In genomic region chr9:121743441-121744001, GRCh38 we compare ENCODE assay signal across 9 cellular contexts.
DNase-seq lines count a peak whose midpoint lies in the region; ATAC-seq, FAIRE-seq and TF ChIP-seq lines count a peak whose summit lies in the region.
"Had no signal": no experiment of that assay in that cellular context is flagged by ENCODE, and none has a peak within 500 bp of the region (broad histone marks: within the 10 kb centered on the region; RNA-seq: fewer than 3 reads in every experiment).

No MANE protein-coding gene starts in this region.

- no peak overlapping the region for H3K27ac Mint-ChIP-seq in astrocyte (ENCODE audit: unreplicated experiment)
- H3K27ac Mint-ChIP-seq in T-cell: no peak overlapping the region
- H3K27ac Mint-ChIP-seq: CD4-positive, CD25-positive, alpha-beta regulatory T cell had no signal

- TF ChIP-seq CTCF in astrocyte (IDR thresholded peaks at IDR 0.05; ENCODE audit: insufficient read depth, low read depth, low read length): no peak

- H3K27ac ChIP-seq in astrocyte (ENCODE audit: low read depth, low read length): peak overlapping the region; percentile 51

- H3K27me3 ChIP-seq in astrocyte (ENCODE audit: insufficient read depth, low read length): no peaks in the 10 kb centered on the region

- H3K9ac ChIP-seq in astrocyte (ENCODE audit: low read length): peak overlapping the region; percentile 72

- H4K20me1 ChIP-seq in astrocyte (ENCODE audit: insufficient read depth, low read length): peaks cover 72% of the 10 kb centered on the region

- H3K4me3 Mint-ChIP-seq in astrocyte (ENCODE audit: unreplicated experiment) (no peak overlapping the region), T-cell (no peak overlapping the region)
- H3K4me3 Mint-ChIP-seq: CD4-positive, CD25-positive, alpha-beta regulatory T cell had no signal

- H3K9me3 ChIP-seq in astrocyte (ENCODE audit: insufficient read depth, low read depth, low read length): no peaks in the 10 kb centered on the region

- H3K4me1 Mint-ChIP-seq in astrocyte (ENCODE audit: low read depth, unreplicated experiment) (peaks cover 40% of the 10 kb centered on the region), T-cell (peaks cover 8 to 20% (median 11%) of the 10 kb centered on the region in 3 donors)

- CTCF ChIA-PET in T-cell (lab: Charles Lee): no interaction called here

- peaks cover 2% of the 10 kb centered on the region for H3K36me3 Mint-ChIP-seq in astrocyte (ENCODE audit: low read depth, unreplicated experiment)
- H3K36me3 Mint-ChIP-seq in T-cell: no peaks in the 10 kb centered on the region
- H3K36me3 Mint-ChIP-seq: CD4-positive, CD25-positive, alpha-beta regulatory T cell had no signal

- H3K4me3 ChIP-seq in astrocyte (ENCODE audit: insufficient read depth, low read depth, low read length): peak overlapping the region; percentile 48

- peak; percentile 40 to 75 (median 41) for DNase-seq in NCI-H1417 (lab: John Stamatoyannopoulos, UW)
- no peak for DNase-seq in NCI-H1417 treated with DMSO at 0.1 percent for 48 hours (lab: John Stamatoyannopoulos, UW)
- DNase-seq in astrocyte (ENCODE audit: low read depth): peak; percentile 75
- DNase-seq in hepatic stellate cell (ENCODE audit: low spot score): peak; percentile 96
- peak; percentile 85 for DNase-seq in retina
- no peak for DNase-seq in activated naive CD4-positive, alpha-beta T cell treated with Interleukin-2 at 50 U/mL for 16 hours
- DNase-seq in T-cell: no peak

- POLR2A ChIA-PET in T-cell (lab: Charles Lee): no interaction called here

- peaks cover 48% of the 10 kb centered on the region for H3K79me2 ChIP-seq in astrocyte (ENCODE audit: insufficient read depth, low read length)

- peaks cover 47% of the 10 kb centered on the region for H3K4me1 ChIP-seq in astrocyte (ENCODE audit: insufficient read depth, low read length)

- H3K36me3 ChIP-seq in astrocyte (ENCODE audit: insufficient read depth, low read length): no peaks in the 10 kb centered on the region

- H3K9me3 Mint-ChIP-seq in astrocyte (ENCODE audit: unreplicated experiment) (no peaks in the 10 kb centered on the region), T-cell (no peaks in the 10 kb centered on the region)

- H3K27me3 Mint-ChIP-seq in astrocyte (ENCODE audit: low read depth, unreplicated experiment) (no peaks in the 10 kb centered on the region), T-cell (peaks cover 0 to 5% of the 10 kb centered on the region in 2 donors)

- FAIRE-seq in astrocyte (lab: Jason Lieb, UNC): no peak

- peak overlapping the region; percentile 36 for H2AFZ ChIP-seq in astrocyte (ENCODE audit: low read depth, low read length)

- peak overlapping the region; percentile 83 for H3K4me2 ChIP-seq in astrocyte (ENCODE audit: low read length)

- ATAC-seq in HG02798 (IDR thresholded peaks at IDR 0.05; ENCODE audit: poor library complexity, unreplicated experiment) (no peak), T-cell (replicated peaks in 1 of 4) (no peak)

Comparison
In these comparisons a context has a peak if more than half of its experiments do, and no peak if none do; other contexts are left out.
1. DNase-seq: peak in NCI-H1417 (3 of 3), astrocyte (single experiment), hepatic stellate cell (single experiment) and retina (single experiment); none in NCI-H1417 treated with DMSO at 0.1 percent for 48 hours (single experiment), activated naive CD4-positive, alpha-beta T cell treated with Interleukin-2 at 50 U/mL for 16 hours (single experiment) and T-cell (0 of 34).